Comparison of ENCODE assay signal across 21 cellular contexts in genomic region chr13:27001705-27002104, GRCh38.
DNase-seq lines count a peak whose midpoint lies in the region; ATAC-seq and TF ChIP-seq lines count a peak whose summit lies in the region.
"Had no signal": no experiment of that assay in that cellular context is flagged by ENCODE, and none has a peak within 500 bp of the region (broad histone marks: within the 10 kb centered on the region; RNA-seq: fewer than 3 reads in every experiment).

No MANE protein-coding gene starts in this region.

- no peaks in the 10 kb centered on the region for H3K36me3 Mint-ChIP-seq in T-cell
- H3K36me3 Mint-ChIP-seq: activated naive CD8-positive, alpha-beta T cell treated with anti-CD3 and anti-CD28 coated beads for 36 hours had no signal

- peaks cover 0 to 7% (median 1%) of the 10 kb centered on the region in 4 donors for H3K4me1 ChIP-seq in Peyer's patch
- H3K4me1 ChIP-seq in heart left ventricle, result peaks cover 0 to 28% (median 15%) of the 10 kb centered on the region in 12 donors

- H3K9me3 Mint-ChIP-seq in T-cell, result no peaks in the 10 kb centered on the region
- H3K9me3 Mint-ChIP-seq: activated CD4-positive, alpha-beta memory T cell treated with anti-CD3 and anti-CD28 coated beads, Interleukin-2, amount 10 ng/mL, durations not matched to agents 7 days and 5 days; activated naive CD8-positive, alpha-beta T cell treated with anti-CD3 and anti-CD28 coated beads for 36 hours had no signal

- POLR2A ChIA-PET in T-cell (lab: Charles Lee), result no interaction called here

- peaks cover 32 to 40% of the 10 kb centered on the region in 2 donors for H3K27me3 Mint-ChIP-seq in T-cell

- H3K4me3 Mint-ChIP-seq in T-cell, result no peak overlapping the region
- H3K4me3 Mint-ChIP-seq: activated CD4-positive, alpha-beta memory T cell treated with anti-CD3 and anti-CD28 coated beads, Interleukin-2, amount 10 ng/mL, durations not matched to agents 7 days and 5 days; activated naive CD8-positive, alpha-beta T cell treated with anti-CD3 and anti-CD28 coated beads for 36 hours had no signal

- no peaks in the 10 kb centered on the region for H3K36me3 ChIP-seq in Peyer's patch
- H3K36me3 ChIP-seq in heart left ventricle, result no peaks in the 10 kb centered on the region
- H3K36me3 ChIP-seq: brain microvascular endothelial cell, left lung, ovary had no signal

- TF ChIP-seq CTCF in Peyer's patch (IDR thresholded peaks at IDR 0.05), result no peak
- no peak for TF ChIP-seq CTCF in heart left ventricle (IDR thresholded peaks at IDR 0.05)

- 85 to 92% (median 86%) methylated on average over 6 of the region's 6 CpGs for WGBS in heart left ventricle, 4 donors

- no peak overlapping the region for H3K4me3 ChIP-seq in Peyer's patch
- H3K4me3 ChIP-seq in heart left ventricle, result no peak overlapping the region
- H3K4me3 ChIP-seq: K562, left lung, ovary had no signal

- no peak overlapping the region for H3K27ac Mint-ChIP-seq in T-cell
- H3K27ac Mint-ChIP-seq: activated CD4-positive, alpha-beta memory T cell treated with anti-CD3 and anti-CD28 coated beads, Interleukin-2, amount 10 ng/mL, durations not matched to agents 7 days and 5 days; activated naive CD8-positive, alpha-beta T cell treated with anti-CD3 and anti-CD28 coated beads for 36 hours had no signal

- no peak for TF ChIP-seq POLR2A in Peyer's patch (IDR thresholded peaks at IDR 0.05)
- no peak for TF ChIP-seq POLR2A in heart left ventricle (IDR thresholded peaks at IDR 0.05)

- H3K27ac ChIP-seq in Peyer's patch, result peak overlapping the region in 1 of 4 donors; percentile 55
- no peak overlapping the region for H3K27ac ChIP-seq in heart left ventricle
- H3K27ac ChIP-seq: brain microvascular endothelial cell, epithelial cell of prostate, left lung, ovary, RWPE1 had no signal

- CTCF ChIA-PET in T-cell (lab: Charles Lee), result interaction anchor here in 1 of 2 donors (1.7 kb wide), 1 partner anchor 16 kb away, joined by 6 read pairs; no protein-coding TSS in a partner anchor

- H3K4me1 Mint-ChIP-seq in T-cell, result peaks cover 2 to 7% (median 5%) of the 10 kb centered on the region in 3 donors

- DNase-seq in HT-29 (ENCODE audit: low spot score) (peak; percentile 24), NCI-H2081 treated with DMSO at 0.1 percent for 48 hours (lab: John Stamatoyannopoulos, UW) (peak; percentile 12), Peyer's patch (peak; percentile 42 to 79 (median 74)), sciatic nerve (ENCODE audit: low spot score) (peak; percentile 28), T-cell (no peak), cerebellar cortex (ENCODE audit: low spot score) (no peak), heart left ventricle (no peak)
- DNase-seq: activated CD4-positive, alpha-beta memory T cell treated with anti-CD3 and anti-CD28 coated beads, Interleukin-2, amount 10 ng/mL, durations not matched to agents 7 days and 5 days; activated naive CD8-positive, alpha-beta T cell treated with anti-CD3 and anti-CD28 coated beads for 36 hours; activated T-cell treated with anti-CD3 and anti-CD28 coated beads, Interleukin-2, amount 50 U/mL, for 48 hours; brain microvascular endothelial cell; Calu3; dermis blood vessel endothelial cell; MV-4-11; NCI-H82; ovary; stimulated activated CD4-positive, alpha-beta T cell treated with anti-CD3 and anti-CD28 coated beads, Interleukin-4, amount 100 ng/mL, for 1 hour had no signal

- H3K9me3 ChIP-seq in Peyer's patch, result no peaks in the 10 kb centered on the region
- peaks cover 0 to 7% (median 0%) of the 10 kb centered on the region in 12 donors for H3K9me3 ChIP-seq in heart left ventricle
- H3K9me3 ChIP-seq: left lung, ovary had no signal

- H3K27me3 ChIP-seq in Peyer's patch (no peaks in the 10 kb centered on the region), heart left ventricle (peaks cover 0 to 8% (median 0%) of the 10 kb centered on the region in 9 donors)
- H3K27me3 ChIP-seq: brain microvascular endothelial cell, ovary had no signal

- no peak for ATAC-seq in sciatic nerve
- ATAC-seq in T-cell (replicated peaks in 1 of 4), result no peak
- no peak for ATAC-seq in heart left ventricle
- ATAC-seq: K562, left lung had no signal

- intact Hi-C loops in sciatic nerve (cut with DNase I), result no loop called here
- intact Hi-C loops in heart left ventricle (cut with DNase I), result no loop called here

Comparison
In these comparisons a context has a peak if more than half of its experiments do, and no peak if none do; other contexts are left out.
1. DNase-seq: peak in HT-29 (single experiment), NCI-H2081 treated with DMSO at 0.1 percent for 48 hours (single experiment), Peyer's patch (3 of 3) and sciatic nerve (single experiment); none in T-cell (0 of 34), cerebellar cortex (single experiment) and heart left ventricle (0 of 5).